9 cellular contexts compared by ENCODE assay signal in genomic region chr11:63761870-63762661, GRCh38. TPM values are rescaled to one million over a fixed set of nuclear protein-coding genes. Genes with fewer than 3 reads are reported as not detected.
DNase-seq lines count a peak whose midpoint lies in the region; ATAC-seq and TF ChIP-seq lines count a peak whose summit lies in the region.
"Had no signal": no experiment of that assay in that cellular context is flagged by ENCODE, and none has a peak within 500 bp of the region (broad histone marks: within the 10 kb centered on the region; RNA-seq: fewer than 3 reads in every experiment).

No MANE protein-coding gene starts in this region.

- DNase-seq in NCI-H82 (lab: John Stamatoyannopoulos, UW) (peak; percentile 81), fibroblast of mammary gland (ENCODE audit: low read depth) (no peak), middle frontal gyrus (ENCODE audit: extremely low spot score, low spot score) (no peak), cerebellum (ENCODE audit: low spot score) (no peak)
- DNase-seq: NCI-H1436 had no signal

- no peaks in the 10 kb centered on the region for H3K9me2 ChIP-seq in neural cell (ENCODE audit: insufficient read depth, low read length)

- peak; percentile 34 for TF ChIP-seq EP300 in neural cell (conservative IDR thresholded peaks at IDR 0.05; ENCODE audit: poor library complexity, severe bottlenecking)

- peak overlapping the region; percentile 92 for H3K4me2 ChIP-seq in neural cell (ENCODE audit: low read length)

- H3K9me3 ChIP-seq in neural cell (ENCODE audit: low read length), result no peaks in the 10 kb centered on the region

- TF ChIP-seq CTCF in 22Rv1 (IDR thresholded peaks at IDR 0.05), result no peak
- no peak for TF ChIP-seq CTCF in fibroblast of mammary gland (conservative IDR thresholded peaks at IDR 0.05; ENCODE audit: control insufficient read depth, insufficient read depth, low read depth, low read length)
- TF ChIP-seq CTCF in neural cell (IDR thresholded peaks at IDR 0.05; ENCODE audit: poor library complexity, severe bottlenecking), result no peak

- peak overlapping the region; percentile 76 for H3K9ac ChIP-seq in neural cell (ENCODE audit: low read length)

- H3K27me3 ChIP-seq in neural cell (ENCODE audit: insufficient read depth, low read depth, low read length), result no peaks in the 10 kb centered on the region

- H3F3A ChIP-seq in neural cell (ENCODE audit: insufficient read depth, low read length, poor library complexity, severe bottlenecking), result no peaks in the 10 kb centered on the region

- no peak for TF ChIP-seq RAD21 in neural cell (conservative IDR thresholded peaks at IDR 0.05)

- no peak for ATAC-seq in HG03342 (IDR thresholded peaks at IDR 0.05; ENCODE audit: unreplicated experiment)
- no peak for ATAC-seq in GM21619 (IDR thresholded peaks at IDR 0.05; ENCODE audit: unreplicated experiment)

- no peak overlapping the region for H2AFZ ChIP-seq in neural cell (ENCODE audit: low read depth, low read length)

- H3K27ac ChIP-seq in 22Rv1, result peak overlapping the region; percentile 83
- peak overlapping the region; percentile 81 for H3K27ac ChIP-seq in neural cell (ENCODE audit: low read length)

- H3K4me3 ChIP-seq in fibroblast of mammary gland (ENCODE audit: control insufficient read depth, low read depth, low read length), result peak overlapping the region; percentile 60
- peak overlapping the region; percentile 70 for H3K4me3 ChIP-seq in neural cell (ENCODE audit: low read length)

- peaks cover 48% of the 10 kb centered on the region for H3K79me2 ChIP-seq in neural cell (replicated peaks; ENCODE audit: insufficient read depth, low read length)

- H4K20me1 ChIP-seq in neural cell (ENCODE audit: insufficient read depth), result peaks cover 3% of the 10 kb centered on the region

- H3K36me3 ChIP-seq in neural cell (ENCODE audit: insufficient read depth, low read length), result no peaks in the 10 kb centered on the region

TF ChIP-seq in neural cell, 6 proteins besides CTCF, POLR2A, EP300 and RAD21:
- TF ChIP-seq POLR2AphosphoS5 (IDR thresholded peaks at IDR 0.05) (peak; percentile 61), EZH2 (IDR thresholded peaks at IDR 0.05; ENCODE audit: borderline replicate concordance, insufficient read depth, low read length, poor library complexity, severe bottlenecking) (no peak), SMC3 (conservative IDR thresholded peaks at IDR 0.05; ENCODE audit: poor library complexity) (peak; percentile 24), REST (IDR thresholded peaks at IDR 0.05; ENCODE audit: borderline replicate concordance) (no peak), MXI1 (conservative IDR thresholded peaks at IDR 0.05; ENCODE audit: poor library complexity, severe bottlenecking) (peak; percentile 29), TAF1 (IDR thresholded peaks at IDR 0.05; ENCODE audit: low read depth) (no peak)

RNA-seq across cellular contexts. Expression of gene ZFTA, which starts 6.5 kb away (rescaled TPM):
- polyA plus RNA-seq in neural cell, result 82.5 and 103 TPM in 2 replicates
- polyA minus RNA-seq in neural cell, result 110 and 123 TPM in 2 replicates
- 37.2 TPM for total RNA-seq in cerebellum

RNA-seq across cellular contexts. Expression of gene SPINDOC, which starts 51.2 kb away (rescaled TPM):
- polyA plus RNA-seq in neural cell, result 20.3 and 27.2 TPM in 2 replicates
- 27.4 and 33.8 TPM in 2 replicates for polyA minus RNA-seq in neural cell
- 12.2 TPM for total RNA-seq in cerebellum
